In the genomic region with DNA sequence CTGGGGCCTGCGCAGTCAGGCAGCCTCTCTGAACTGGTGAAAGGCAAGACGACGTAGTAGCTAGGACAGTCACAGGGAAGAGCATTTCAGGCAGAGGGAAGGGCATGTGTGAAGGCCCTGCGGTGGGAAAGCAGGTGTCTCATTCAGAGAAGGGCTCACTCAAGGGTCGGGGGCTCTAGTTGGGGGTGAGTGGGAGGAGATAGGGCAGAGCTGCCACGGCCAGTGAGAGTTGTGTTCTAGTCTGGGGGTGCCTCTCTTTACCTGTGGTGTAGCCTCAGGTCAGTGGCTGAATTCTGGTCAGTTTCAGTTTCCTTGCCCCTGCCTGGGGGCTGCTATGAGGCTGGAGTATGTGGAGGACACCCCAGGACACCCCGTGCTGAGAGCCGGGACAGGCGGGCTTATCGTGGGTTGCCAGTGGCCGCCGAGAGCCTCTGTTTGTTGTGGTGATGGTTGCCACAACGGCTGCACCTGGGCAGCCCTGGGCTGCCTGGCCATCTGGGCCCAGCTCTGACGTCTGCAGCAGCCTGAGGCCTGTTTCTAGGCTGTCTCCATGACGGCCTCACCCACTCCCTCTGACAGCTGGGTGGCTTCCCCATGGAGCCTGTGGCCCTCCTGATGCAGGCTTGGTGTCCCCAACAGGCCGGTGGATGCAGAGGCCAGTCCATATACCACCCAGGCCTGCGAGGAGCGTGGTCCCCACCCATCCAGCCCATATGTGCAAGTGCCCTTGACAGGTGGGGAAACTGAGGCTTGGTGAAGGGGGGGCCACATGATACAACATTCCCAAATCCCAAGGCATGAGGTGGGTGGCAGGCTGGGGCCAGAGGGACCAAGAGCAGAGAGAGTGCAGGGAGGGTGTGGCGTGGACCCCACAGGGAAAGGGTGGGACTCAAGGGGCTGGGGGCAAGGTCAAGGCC, we compare ENCODE assay signal across 10 cellular contexts. TPM values are rescaled to one million over a fixed set of nuclear protein-coding genes. Genes with fewer than 3 reads are reported as not detected.
DNase-seq lines count a peak whose midpoint lies in the region; ATAC-seq and TF ChIP-seq lines count a peak whose summit lies in the region.
"Had no signal": no experiment of that assay in that cellular context is flagged by ENCODE, and none has a peak within 500 bp of the region (broad histone marks: within the 10 kb centered on the region; RNA-seq: fewer than 3 reads in every experiment).

No MANE protein-coding gene starts in this region.

- peak; percentile 42 for DNase-seq in NCI-H748 (lab: John Stamatoyannopoulos, UW; ENCODE audit: unreplicated experiment)
- DNase-seq in NCI-H748 treated with DMSO at 0.1 percent for 48 hours (lab: John Stamatoyannopoulos, UW): no peak
- DNase-seq in activated B cell treated with CpG ODN at 0.5 μM for 24 hours: no peak
- DNase-seq in left ventricle myocardium inferior: peak; percentile 80
- DNase-seq in naive thymus-derived CD8-positive, alpha-beta T cell: no peak
- DNase-seq in activated CD4-positive, CD25-positive, alpha-beta regulatory T cell treated with anti-CD3 and anti-CD28 coated beads, Interleukin-2, amount 50 U/mL, for 72 hours: no peak
- DNase-seq: central memory CD4-positive, alpha-beta T cell; NCI-H187 treated with DMSO at 0.1 percent for 48 hours had no signal

- peak overlapping the region; percentile 4 for H3K27ac Mint-ChIP-seq in activated B cell treated with CpG ODN at 0.5 μM for 24 hours
- H3K27ac Mint-ChIP-seq in naive thymus-derived CD8-positive, alpha-beta T cell: peak overlapping the region in 5 of 10 donors; percentile 20 to 79 (median 63)

- H3K27me3 Mint-ChIP-seq in activated B cell treated with CpG ODN at 0.5 μM for 24 hours: peaks cover 1% of the 10 kb centered on the region
- H3K27me3 Mint-ChIP-seq in naive thymus-derived CD8-positive, alpha-beta T cell: peaks cover 2 to 17% (median 6%) of the 10 kb centered on the region in 5 donors

- H3K9ac ChIP-seq in skeletal muscle tissue (ENCODE audit: low read depth in 1 of 3, low read length in 3 of 3): peak overlapping the region; percentile 23 to 70 (median 47)

- H3K9me3 Mint-ChIP-seq in activated B cell treated with CpG ODN at 0.5 μM for 24 hours: no peaks in the 10 kb centered on the region
- peaks cover 0 to 35% (median 9%) of the 10 kb centered on the region in 9 donors for H3K9me3 Mint-ChIP-seq in naive thymus-derived CD8-positive, alpha-beta T cell

- peaks cover 36% of the 10 kb centered on the region for H3K36me3 Mint-ChIP-seq in activated B cell treated with CpG ODN at 0.5 μM for 24 hours (ENCODE audit: low read depth)
- H3K36me3 Mint-ChIP-seq in naive thymus-derived CD8-positive, alpha-beta T cell: peaks cover 0 to 40% (median 4%) of the 10 kb centered on the region in 3 donors

- H3K4me1 Mint-ChIP-seq in activated B cell treated with CpG ODN at 0.5 μM for 24 hours: peaks cover 34% of the 10 kb centered on the region
- peaks cover 17 to 42% (median 26%) of the 10 kb centered on the region in 4 donors for H3K4me1 Mint-ChIP-seq in naive thymus-derived CD8-positive, alpha-beta T cell

- intact Hi-C loops in activated B cell treated with CpG ODN at 0.5 μM for 24 hours (cut with micrococcal nuclease): no loop called here
- intact Hi-C loops in left ventricle myocardium inferior (cut with micrococcal nuclease): no loop called here

- H3K27me3 ChIP-seq in left ventricle myocardium inferior (ENCODE audit: low read depth) (peaks cover 4% of the 10 kb centered on the region), skeletal muscle tissue (ENCODE audit: control insufficient read depth in 3 of 3, insufficient read depth in 3 of 3, low read length in 3 of 3) (peaks cover 0 to 3% (median 0%) of the 10 kb centered on the region in 3 donors)

- H3K27ac ChIP-seq in left ventricle myocardium inferior (replicated peaks): peak overlapping the region; percentile 63
- peak overlapping the region; percentile 68 for H3K27ac ChIP-seq in skeletal muscle tissue (ENCODE audit: low read depth, low read length)

- H3K4me1 ChIP-seq in left ventricle myocardium inferior (peaks cover 69% of the 10 kb centered on the region), skeletal muscle tissue (ENCODE audit: control insufficient read depth in 3 of 3, insufficient read depth in 3 of 3, low read length in 3 of 3) (peaks cover 57 to 85% (median 75%) of the 10 kb centered on the region in 3 donors)

- H3K4me3 ChIP-seq in left ventricle myocardium inferior (no peak overlapping the region), skeletal muscle tissue (ENCODE audit: low read length in 3 of 3) (peak overlapping the region in 1 of 3 donors; percentile 45)

- no peaks in the 10 kb centered on the region for H3K9me3 ChIP-seq in left ventricle myocardium inferior (replicated peaks)
- no peaks in the 10 kb centered on the region for H3K9me3 ChIP-seq in skeletal muscle tissue (ENCODE audit: control insufficient read depth in 3 of 3, low read length in 3 of 3)

- no peak overlapping the region for H3K4me3 Mint-ChIP-seq in activated B cell treated with CpG ODN at 0.5 μM for 24 hours
- H3K4me3 Mint-ChIP-seq in naive thymus-derived CD8-positive, alpha-beta T cell: no peak overlapping the region

- ATAC-seq in activated B cell treated with CpG ODN at 0.5 μM for 24 hours (ENCODE audit: low read depth) (no peak), GM21360 (IDR thresholded peaks at IDR 0.05; ENCODE audit: unreplicated experiment) (no peak)
- ATAC-seq in naive thymus-derived CD8-positive, alpha-beta T cell: no peak

- CTCF ChIA-PET in activated B cell treated with CpG ODN at 0.5 μM for 24 hours (lab: Charles Lee): no interaction called here

- POLR2A ChIA-PET in activated B cell treated with CpG ODN at 0.5 μM for 24 hours (lab: Charles Lee): no interaction called here
- POLR2A ChIA-PET in naive thymus-derived CD8-positive, alpha-beta T cell (lab: Charles Lee): no interaction called here

- peaks cover 21% of the 10 kb centered on the region for H3K36me3 ChIP-seq in left ventricle myocardium inferior
- H3K36me3 ChIP-seq in skeletal muscle tissue (ENCODE audit: control insufficient read depth in 3 of 3, insufficient read depth in 3 of 3, low read length in 3 of 3): peaks cover 21 to 43% (median 22%) of the 10 kb centered on the region in 3 donors

- TF ChIP-seq CTCF in activated B cell treated with CpG ODN at 0.5 μM for 24 hours (IDR thresholded peaks at IDR 0.05): no peak
- TF ChIP-seq CTCF in left ventricle myocardium inferior (IDR thresholded peaks at IDR 0.05; ENCODE audit: borderline replicate concordance): no peak

RNA-seq across cellular contexts. Expression of a gene that starts 10.8 kb away (rescaled TPM):
- total RNA-seq in activated B cell treated with CpG ODN at 0.5 μM for 24 hours: 75.1 and 81.1 TPM in 2 replicates
- total RNA-seq in left ventricle myocardium inferior: 41.7 TPM
- total RNA-seq in skeletal muscle tissue: 11.5 TPM
- total RNA-seq in naive thymus-derived CD8-positive, alpha-beta T cell: 10 to 100 TPM; 39.4 to 42.2 TPM
- polyA plus RNA-seq in naive thymus-derived CD8-positive, alpha-beta T cell: 10 to 100 TPM; 49.0 to 69.4 (median 49.7) TPM

RNA-seq across cellular contexts. Expression of a gene that starts 42.1 kb away (rescaled TPM):
- total RNA-seq in activated B cell treated with CpG ODN at 0.5 μM for 24 hours (1.5 and 1.7 TPM in 2 replicates), left ventricle myocardium inferior (17.7 TPM), skeletal muscle tissue (3.7 TPM)
- total RNA-seq in naive thymus-derived CD8-positive, alpha-beta T cell: 1 to 10 TPM; 9.2 to 9.3 TPM
- 1 to 10 TPM in 1 of 3 donors, under 1 TPM in 2; 0.60 to 1.2 (median 0.99) TPM for polyA plus RNA-seq in naive thymus-derived CD8-positive, alpha-beta T cell

Comparison
In these comparisons a context has a peak if more than half of its experiments do, and no peak if none do; other contexts are left out.
1. DNase-seq: peak in NCI-H748 (single experiment) and left ventricle myocardium inferior (single experiment); none in NCI-H748 treated with DMSO at 0.1 percent for 48 hours (single experiment), activated B cell treated with CpG ODN at 0.5 μM for 24 hours (single experiment), naive thymus-derived CD8-positive, alpha-beta T cell (0 of 10) and activated CD4-positive, CD25-positive, alpha-beta regulatory T cell treated with anti-CD3 and anti-CD28 coated beads, Interleukin-2, amount 50 U/mL, for 72 hours (single experiment).